ENCODE assay signal across 1 cellular context in genomic region chr3:183913580-183913920, GRCh38.
TF ChIP-seq lines count a peak whose summit lies in the region.

No MANE protein-coding gene starts in this region.

TF ChIP-seq in HepG2, 621 proteins besides CTCF, POLR2A, EP300 and RAD21 (continued from another document and continues in another):
- TF ChIP-seq, protein P1, sequence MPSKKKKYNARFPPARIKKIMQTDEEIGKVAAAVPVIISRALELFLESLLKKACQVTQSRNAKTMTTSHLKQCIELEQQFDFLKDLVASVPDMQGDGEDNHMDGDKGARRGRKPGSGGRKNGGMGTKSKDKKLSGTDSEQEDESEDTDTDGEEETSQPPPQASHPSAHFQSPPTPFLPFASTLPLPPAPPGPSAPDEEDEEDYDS (CRISPR knock-in tag; IDR thresholded peaks at IDR 0.05): no peak
- TF ChIP-seq, protein P2, sequence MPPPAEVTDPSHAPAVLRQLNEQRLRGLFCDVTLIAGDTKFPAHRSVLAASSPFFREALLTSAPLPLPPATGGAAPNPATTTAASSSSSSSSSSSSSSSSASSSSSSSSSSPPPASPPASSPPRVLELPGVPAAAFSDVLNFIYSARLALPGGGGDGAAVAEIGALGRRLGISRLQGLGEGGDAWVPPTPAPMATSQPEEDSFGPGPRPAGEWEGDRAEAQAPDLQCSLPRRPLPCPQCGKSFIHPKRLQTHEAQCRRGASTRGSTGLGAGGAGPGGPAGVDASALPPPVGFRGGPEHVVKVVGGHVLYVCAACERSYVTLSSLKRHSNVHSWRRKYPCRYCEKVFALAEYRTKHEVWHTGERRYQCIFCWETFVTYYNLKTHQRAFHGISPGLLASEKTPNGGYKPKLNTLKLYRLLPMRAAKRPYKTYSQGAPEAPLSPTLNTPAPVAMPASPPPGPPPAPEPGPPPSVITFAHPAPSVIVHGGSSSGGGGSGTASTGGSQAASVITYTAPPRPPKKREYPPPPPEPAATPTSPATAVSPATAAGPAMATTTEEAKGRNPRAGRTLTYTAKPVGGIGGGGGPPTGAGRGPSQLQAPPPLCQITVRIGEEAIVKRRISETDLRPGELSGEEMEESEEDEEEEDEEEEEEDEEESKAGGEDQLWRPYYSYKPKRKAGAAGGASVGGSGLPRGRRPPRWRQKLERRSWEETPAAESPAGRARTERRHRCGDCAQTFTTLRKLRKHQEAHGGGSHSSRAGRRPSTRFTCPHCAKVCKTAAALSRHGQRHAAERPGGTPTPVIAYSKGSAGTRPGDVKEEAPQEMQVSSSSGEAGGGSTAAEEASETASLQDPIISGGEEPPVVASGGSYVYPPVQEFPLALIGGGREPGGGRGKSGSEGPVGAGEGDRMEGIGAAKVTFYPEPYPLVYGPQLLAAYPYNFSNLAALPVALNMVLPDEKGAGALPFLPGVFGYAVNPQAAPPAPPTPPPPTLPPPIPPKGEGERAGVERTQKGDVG (CRISPR knock-in tag; IDR thresholded peaks at IDR 0.05; ENCODE audit: borderline replicate concordance): no peak
- TF ChIP-seq ZMAT3 (CRISPR knock-in tag; conservative IDR thresholded peaks at IDR 0.05): no peak
- no peak for TF ChIP-seq BRD4 (CRISPR knock-in tag; IDR thresholded peaks at IDR 0.05)
- TF ChIP-seq KDM2A (CRISPR knock-in tag; IDR thresholded peaks at IDR 0.05; ENCODE audit: borderline replicate concordance, low read depth): no peak; the same call in 1 of the 2 replicates
- no peak for TF ChIP-seq SYNCRIP (IDR thresholded peaks at IDR 0.05; ENCODE audit: insufficient read depth, low read depth, low read length)
- no peak for TF ChIP-seq WIZ (CRISPR knock-in tag; IDR thresholded peaks at IDR 0.05)
- no peak for TF ChIP-seq ZNF674 (CRISPR knock-in tag; IDR thresholded peaks at IDR 0.05; ENCODE audit: low read depth)
- TF ChIP-seq ZBTB3 (CRISPR knock-in tag; IDR thresholded peaks at IDR 0.05; ENCODE audit: borderline replicate concordance, low read depth): no peak
- TF ChIP-seq SOX6 (IDR thresholded peaks at IDR 0.05): no peak
- TF ChIP-seq SOX6 (CRISPR knock-in tag; IDR thresholded peaks at IDR 0.05): 0 out of 2 replicates have a peak, but pooled peaks have one; percentile 34
- no peak for TF ChIP-seq ZNF775 (CRISPR knock-in tag; IDR thresholded peaks at IDR 0.05; ENCODE audit: borderline replicate concordance)
- TF ChIP-seq, protein P3, sequence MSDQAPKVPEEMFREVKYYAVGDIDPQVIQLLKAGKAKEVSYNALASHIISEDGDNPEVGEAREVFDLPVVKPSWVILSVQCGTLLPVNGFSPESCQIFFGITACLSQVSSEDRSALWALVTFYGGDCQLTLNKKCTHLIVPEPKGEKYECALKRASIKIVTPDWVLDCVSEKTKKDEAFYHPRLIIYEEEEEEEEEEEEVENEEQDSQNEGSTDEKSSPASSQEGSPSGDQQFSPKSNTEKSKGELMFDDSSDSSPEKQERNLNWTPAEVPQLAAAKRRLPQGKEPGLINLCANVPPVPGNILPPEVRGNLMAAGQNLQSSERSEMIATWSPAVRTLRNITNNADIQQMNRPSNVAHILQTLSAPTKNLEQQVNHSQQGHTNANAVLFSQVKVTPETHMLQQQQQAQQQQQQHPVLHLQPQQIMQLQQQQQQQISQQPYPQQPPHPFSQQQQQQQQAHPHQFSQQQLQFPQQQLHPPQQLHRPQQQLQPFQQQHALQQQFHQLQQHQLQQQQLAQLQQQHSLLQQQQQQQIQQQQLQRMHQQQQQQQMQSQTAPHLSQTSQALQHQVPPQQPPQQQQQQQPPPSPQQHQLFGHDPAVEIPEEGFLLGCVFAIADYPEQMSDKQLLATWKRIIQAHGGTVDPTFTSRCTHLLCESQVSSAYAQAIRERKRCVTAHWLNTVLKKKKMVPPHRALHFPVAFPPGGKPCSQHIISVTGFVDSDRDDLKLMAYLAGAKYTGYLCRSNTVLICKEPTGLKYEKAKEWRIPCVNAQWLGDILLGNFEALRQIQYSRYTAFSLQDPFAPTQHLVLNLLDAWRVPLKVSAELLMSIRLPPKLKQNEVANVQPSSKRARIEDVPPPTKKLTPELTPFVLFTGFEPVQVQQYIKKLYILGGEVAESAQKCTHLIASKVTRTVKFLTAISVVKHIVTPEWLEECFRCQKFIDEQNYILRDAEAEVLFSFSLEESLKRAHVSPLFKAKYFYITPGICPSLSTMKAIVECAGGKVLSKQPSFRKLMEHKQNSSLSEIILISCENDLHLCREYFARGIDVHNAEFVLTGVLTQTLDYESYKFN (CRISPR knock-in tag; conservative IDR thresholded peaks at IDR 0.05): no peak
- no peak for TF ChIP-seq ZFP36 (IDR thresholded peaks at IDR 0.05; ENCODE audit: borderline replicate concordance, low read depth, low read length, partially characterized antibody)
- no peak for TF ChIP-seq TOPORS (CRISPR knock-in tag; IDR thresholded peaks at IDR 0.05)
- TF ChIP-seq PHF20 (CRISPR knock-in tag; IDR thresholded peaks at IDR 0.05): no peak
- TF ChIP-seq ETV5 (CRISPR knock-in tag; IDR thresholded peaks at IDR 0.05; ENCODE audit: borderline replicate concordance): no peak
- no peak for TF ChIP-seq ZNF704 (CRISPR knock-in tag; IDR thresholded peaks at IDR 0.05; ENCODE audit: borderline replicate concordance)
- peak; percentile 60; the same call in 1 of the 2 replicates for TF ChIP-seq ZNF768 (CRISPR knock-in tag; IDR thresholded peaks at IDR 0.05)
- no peak for TF ChIP-seq ARID4A (CRISPR knock-in tag; IDR thresholded peaks at IDR 0.05; ENCODE audit: borderline replicate concordance)
- no peak for TF ChIP-seq ZNF569 (CRISPR knock-in tag; IDR thresholded peaks at IDR 0.05; ENCODE audit: borderline replicate concordance)
- TF ChIP-seq MEIS2 (CRISPR knock-in tag; IDR thresholded peaks at IDR 0.05): no peak
- TF ChIP-seq ZNF556 (CRISPR knock-in tag; IDR thresholded peaks at IDR 0.05; ENCODE audit: borderline replicate concordance): 0 out of 2 replicates have a peak, but pooled peaks have one; percentile 7
- TF ChIP-seq SNAPC2 (CRISPR knock-in tag; IDR thresholded peaks at IDR 0.05): no peak
- no peak for TF ChIP-seq ZNF557 (CRISPR knock-in tag; IDR thresholded peaks at IDR 0.05)
- TF ChIP-seq MAZ (IDR thresholded peaks at IDR 0.05; ENCODE audit: borderline replicate concordance, low read depth, low read length): no peak
- TF ChIP-seq MAZ (CRISPR knock-in tag; IDR thresholded peaks at IDR 0.05; ENCODE audit: low read depth): 0 out of 2 replicates have a peak, but pooled peaks have one; percentile 29
- no peak for TF ChIP-seq ELF3 (CRISPR knock-in tag; IDR thresholded peaks at IDR 0.05)
- TF ChIP-seq, protein P4, sequence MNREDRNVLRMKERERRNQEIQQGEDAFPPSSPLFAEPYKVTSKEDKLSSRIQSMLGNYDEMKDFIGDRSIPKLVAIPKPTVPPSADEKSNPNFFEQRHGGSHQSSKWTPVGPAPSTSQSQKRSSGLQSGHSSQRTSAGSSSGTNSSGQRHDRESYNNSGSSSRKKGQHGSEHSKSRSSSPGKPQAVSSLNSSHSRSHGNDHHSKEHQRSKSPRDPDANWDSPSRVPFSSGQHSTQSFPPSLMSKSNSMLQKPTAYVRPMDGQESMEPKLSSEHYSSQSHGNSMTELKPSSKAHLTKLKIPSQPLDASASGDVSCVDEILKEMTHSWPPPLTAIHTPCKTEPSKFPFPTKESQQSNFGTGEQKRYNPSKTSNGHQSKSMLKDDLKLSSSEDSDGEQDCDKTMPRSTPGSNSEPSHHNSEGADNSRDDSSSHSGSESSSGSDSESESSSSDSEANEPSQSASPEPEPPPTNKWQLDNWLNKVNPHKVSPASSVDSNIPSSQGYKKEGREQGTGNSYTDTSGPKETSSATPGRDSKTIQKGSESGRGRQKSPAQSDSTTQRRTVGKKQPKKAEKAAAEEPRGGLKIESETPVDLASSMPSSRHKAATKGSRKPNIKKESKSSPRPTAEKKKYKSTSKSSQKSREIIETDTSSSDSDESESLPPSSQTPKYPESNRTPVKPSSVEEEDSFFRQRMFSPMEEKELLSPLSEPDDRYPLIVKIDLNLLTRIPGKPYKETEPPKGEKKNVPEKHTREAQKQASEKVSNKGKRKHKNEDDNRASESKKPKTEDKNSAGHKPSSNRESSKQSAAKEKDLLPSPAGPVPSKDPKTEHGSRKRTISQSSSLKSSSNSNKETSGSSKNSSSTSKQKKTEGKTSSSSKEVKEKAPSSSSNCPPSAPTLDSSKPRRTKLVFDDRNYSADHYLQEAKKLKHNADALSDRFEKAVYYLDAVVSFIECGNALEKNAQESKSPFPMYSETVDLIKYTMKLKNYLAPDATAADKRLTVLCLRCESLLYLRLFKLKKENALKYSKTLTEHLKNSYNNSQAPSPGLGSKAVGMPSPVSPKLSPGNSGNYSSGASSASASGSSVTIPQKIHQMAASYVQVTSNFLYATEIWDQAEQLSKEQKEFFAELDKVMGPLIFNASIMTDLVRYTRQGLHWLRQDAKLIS (CRISPR knock-in tag; IDR thresholded peaks at IDR 0.05): no peak
- TF ChIP-seq KDM5B (CRISPR knock-in tag; IDR thresholded peaks at IDR 0.05; ENCODE audit: borderline replicate concordance): peak; percentile 62; the same call in 1 of the 2 replicates
- no peak for TF ChIP-seq GATAD2A (CRISPR knock-in tag; IDR thresholded peaks at IDR 0.05)
- TF ChIP-seq ZFP90 (CRISPR knock-in tag; IDR thresholded peaks at IDR 0.05; ENCODE audit: borderline replicate concordance): no peak
- TF ChIP-seq ZNF782 (CRISPR knock-in tag; IDR thresholded peaks at IDR 0.05; ENCODE audit: borderline replicate concordance): no peak
- TF ChIP-seq, protein P5, sequence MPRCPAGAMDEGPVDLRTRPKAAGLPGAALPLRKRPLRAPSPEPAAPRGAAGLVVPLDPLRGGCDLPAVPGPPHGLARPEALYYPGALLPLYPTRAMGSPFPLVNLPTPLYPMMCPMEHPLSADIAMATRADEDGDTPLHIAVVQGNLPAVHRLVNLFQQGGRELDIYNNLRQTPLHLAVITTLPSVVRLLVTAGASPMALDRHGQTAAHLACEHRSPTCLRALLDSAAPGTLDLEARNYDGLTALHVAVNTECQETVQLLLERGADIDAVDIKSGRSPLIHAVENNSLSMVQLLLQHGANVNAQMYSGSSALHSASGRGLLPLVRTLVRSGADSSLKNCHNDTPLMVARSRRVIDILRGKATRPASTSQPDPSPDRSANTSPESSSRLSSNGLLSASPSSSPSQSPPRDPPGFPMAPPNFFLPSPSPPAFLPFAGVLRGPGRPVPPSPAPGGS (CRISPR knock-in tag; IDR thresholded peaks at IDR 0.05): no peak
- TF ChIP-seq ZNF274 (CRISPR knock-in tag; IDR thresholded peaks at IDR 0.05): no peak
- no peak for TF ChIP-seq ZNF550 (CRISPR knock-in tag; IDR thresholded peaks at IDR 0.05; ENCODE audit: borderline replicate concordance)
- TF ChIP-seq ZNF350 (CRISPR knock-in tag; IDR thresholded peaks at IDR 0.05; ENCODE audit: borderline replicate concordance, low read depth): 0 out of 2 replicates have a peak, but pooled peaks have one; percentile 16
- TF ChIP-seq TBX2 (CRISPR knock-in tag; IDR thresholded peaks at IDR 0.05; ENCODE audit: borderline replicate concordance): peak; percentile 6; the same call in 1 of the 2 replicates
- TF ChIP-seq, protein P6, sequence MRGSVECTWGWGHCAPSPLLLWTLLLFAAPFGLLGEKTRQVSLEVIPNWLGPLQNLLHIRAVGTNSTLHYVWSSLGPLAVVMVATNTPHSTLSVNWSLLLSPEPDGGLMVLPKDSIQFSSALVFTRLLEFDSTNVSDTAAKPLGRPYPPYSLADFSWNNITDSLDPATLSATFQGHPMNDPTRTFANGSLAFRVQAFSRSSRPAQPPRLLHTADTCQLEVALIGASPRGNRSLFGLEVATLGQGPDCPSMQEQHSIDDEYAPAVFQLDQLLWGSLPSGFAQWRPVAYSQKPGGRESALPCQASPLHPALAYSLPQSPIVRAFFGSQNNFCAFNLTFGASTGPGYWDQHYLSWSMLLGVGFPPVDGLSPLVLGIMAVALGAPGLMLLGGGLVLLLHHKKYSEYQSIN (CRISPR knock-in tag; IDR thresholded peaks at IDR 0.05; ENCODE audit: borderline replicate concordance): no peak
- TF ChIP-seq, protein P7, sequence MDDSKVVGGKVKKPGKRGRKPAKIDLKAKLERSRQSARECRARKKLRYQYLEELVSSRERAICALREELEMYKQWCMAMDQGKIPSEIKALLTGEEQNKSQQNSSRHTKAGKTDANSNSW (CRISPR knock-in tag; IDR thresholded peaks at IDR 0.05; ENCODE audit: borderline replicate concordance): no peak
- TF ChIP-seq ZNF101 (CRISPR knock-in tag; IDR thresholded peaks at IDR 0.05; ENCODE audit: borderline replicate concordance, low read depth): no peak
